ENCODE assay signal across 9 cellular contexts in the genomic region with DNA sequence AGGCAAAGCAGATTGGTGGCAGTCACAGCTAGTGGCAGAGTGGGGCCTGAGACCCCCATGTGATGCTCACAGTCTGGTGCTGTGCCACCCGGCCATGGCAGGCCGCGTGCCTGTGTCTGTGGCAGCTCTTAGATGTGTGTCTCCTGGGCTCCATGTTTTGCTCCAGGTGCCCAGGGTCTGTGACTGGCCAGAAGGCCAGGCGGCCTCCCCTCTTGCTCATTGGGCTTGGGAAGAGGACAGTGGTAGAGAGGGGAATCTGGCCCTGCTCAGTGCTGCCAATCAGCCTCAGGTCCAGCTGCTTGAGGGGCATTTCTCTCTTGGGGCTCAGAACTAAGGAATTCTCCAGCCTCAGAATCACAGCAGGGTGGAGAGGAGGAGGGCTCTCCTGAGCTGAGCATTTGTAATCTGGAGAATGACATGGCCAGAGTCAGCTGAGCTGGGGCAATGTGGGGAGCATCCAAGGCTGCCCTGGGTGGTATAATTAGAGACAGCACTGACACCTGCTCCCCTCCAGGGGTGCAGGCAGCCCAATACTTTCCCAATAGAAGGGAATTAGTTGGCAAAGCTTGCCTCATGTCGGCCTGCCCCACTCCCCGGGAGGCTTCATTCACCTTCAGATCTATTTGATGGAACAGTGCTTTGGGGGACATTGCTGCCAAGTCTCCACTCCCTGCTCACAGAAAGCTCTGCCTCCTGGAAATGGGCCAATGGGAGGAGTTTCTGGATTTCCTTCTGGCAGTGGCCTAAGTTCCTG. TPM values are rescaled to one million over a fixed set of nuclear protein-coding genes. Genes with fewer than 3 reads are reported as not detected.
A peak's percentile ranks its signal among the peaks of the same experiment; 100 is the strongest.
DNase-seq lines count a peak whose midpoint lies in the region; ATAC-seq and TF ChIP-seq lines count a peak whose summit lies in the region.
"Had no signal": no experiment of that assay in that cellular context is flagged by ENCODE, and none has a peak within 500 bp of the region (broad histone marks: within the 10 kb centered on the region; RNA-seq: fewer than 3 reads in every experiment).

No MANE protein-coding gene starts in this region.

- CTCF ChIA-PET in OCI-LY7 (lab: Charles Lee; ENCODE audit: unreplicated experiment) = interaction anchor here (0.5 kb wide), 1 partner anchor 128 kb away, joined by 3 read pairs; no protein-coding TSS in a partner anchor

- DNase-seq in EH (ENCODE audit: low read depth) (peak; percentile 80), NCI-H345 (lab: John Stamatoyannopoulos, UW) (peak; percentile 75), cerebellar cortex (ENCODE audit: low spot score) (peak; percentile 87), right lobe of liver (peak; percentile 42 to 73 (median 51)), thyroid gland (peak; percentile 93), OCI-LY7 (ENCODE audit: low spot score) (no peak), NCI-H1417 treated with DMSO at 0.1 percent for 48 hours (lab: John Stamatoyannopoulos, UW) (no peak)

- no peak overlapping the region for H2AFZ ChIP-seq in OCI-LY7 (ENCODE audit: low read length)

- H3K27ac ChIP-seq in right lobe of liver (no peak overlapping the region), thyroid gland (peak overlapping the region; percentile 29 to 44 (median 36)), OCI-LY7 (ENCODE audit: low read depth, low read length, poor library complexity, severe bottlenecking) (no peak overlapping the region)
- H3K27ac ChIP-seq: HL-60 had no signal

- ATAC-seq in right lobe of liver (peak; percentile 28 to 57 (median 44)), GM21447 (IDR thresholded peaks at IDR 0.05; ENCODE audit: unreplicated experiment) (no peak)

- H3K4me3 ChIP-seq in right lobe of liver = no peak overlapping the region
- H3K4me3 ChIP-seq in thyroid gland (replicated peaks in 1 of 3) = no peak overlapping the region
- no peak overlapping the region for H3K4me3 ChIP-seq in OCI-LY7 (ENCODE audit: low read depth, low read length, poor library complexity, severe bottlenecking)

- POLR2A ChIA-PET in OCI-LY7 (lab: Charles Lee) = no interaction called here

- TF ChIP-seq CTCF in right lobe of liver (IDR thresholded peaks at IDR 0.05) = no peak
- no peak for TF ChIP-seq CTCF in thyroid gland (IDR thresholded peaks at IDR 0.05)
- TF ChIP-seq CTCF in OCI-LY7 (conservative IDR thresholded peaks at IDR 0.05; ENCODE audit: low read length) = no peak

- H3K27me3 ChIP-seq in right lobe of liver = no peaks in the 10 kb centered on the region
- H3K27me3 ChIP-seq in thyroid gland = no peaks in the 10 kb centered on the region

- intact Hi-C loops in right lobe of liver (cut with DNase I) = no loop called here
- intact Hi-C loops in thyroid gland (cut with DNase I) = no loop called here
- intact Hi-C loops in OCI-LY7 (cut with micrococcal nuclease; ENCODE audit: unreplicated experiment) = no loop called here

- H3K4me1 ChIP-seq in right lobe of liver (peaks cover 0 to 22% (median 6%) of the 10 kb centered on the region in 4 donors), thyroid gland (peaks cover 12 to 20% of the 10 kb centered on the region in 2 donors), OCI-LY7 (ENCODE audit: insufficient read depth, low read length, poor library complexity, severe bottlenecking) (peaks cover 11% of the 10 kb centered on the region)

- no peaks in the 10 kb centered on the region for H4K20me1 ChIP-seq in OCI-LY7 (ENCODE audit: insufficient read depth, low read length)

- WGBS in right lobe of liver (ENCODE audit: insufficient coverage, low coverage, low lambda C conversion rate, missing lambda C conversion rate) = 29% methylated on average over 3 of the region's 6 CpGs
- WGBS in thyroid gland, 2 donors = 43 to 46% methylated on average over 6 of the region's 6 CpGs

- BruUV-seq in OCI-LY7 (replicated peaks; lab: Mats Ljungman, UMichigan) = no TSS peak

- H3K9me2 ChIP-seq in OCI-LY7 (ENCODE audit: insufficient read depth, low read length) = no peaks in the 10 kb centered on the region

- H3K36me3 ChIP-seq in right lobe of liver (peaks cover 12 to 25% (median 17%) of the 10 kb centered on the region in 4 donors), thyroid gland (peaks cover 16 to 20% of the 10 kb centered on the region in 2 donors), OCI-LY7 (ENCODE audit: insufficient read depth, low read length) (peaks cover 29% of the 10 kb centered on the region)

- no peaks in the 10 kb centered on the region for H3K9me3 ChIP-seq in right lobe of liver
- H3K9me3 ChIP-seq in thyroid gland = no peaks in the 10 kb centered on the region
- no peaks in the 10 kb centered on the region for H3K9me3 ChIP-seq in OCI-LY7 (ENCODE audit: low read length)

- no peaks in the 10 kb centered on the region for H3K79me2 ChIP-seq in OCI-LY7 (ENCODE audit: insufficient read depth, low read depth, low read length)

- TF ChIP-seq POLR2A in right lobe of liver (IDR thresholded peaks at IDR 0.05) = no peak
- TF ChIP-seq POLR2A in thyroid gland (IDR thresholded peaks at IDR 0.05) = no peak

- no peak overlapping the region for H3K4me2 ChIP-seq in OCI-LY7 (ENCODE audit: low read length)

RNA-seq across cellular contexts. Expression of a gene that starts 44.5 kb away (rescaled TPM):
- total RNA-seq in right lobe of liver (not detected), thyroid gland (not detected), OCI-LY7 (2022) (0.13 and 0.15 TPM in 2 replicates)
- total RNA-seq in OCI-LY7 (2014; rRNA removed; shearing (Covaris generic)) = not detected in 2 replicates

RNA-seq across cellular contexts. Expression of a gene that starts 52.9 kb away (rescaled TPM):
- total RNA-seq in right lobe of liver (100 to 1,000 TPM in 2 of 6 experiments, 10 to 100 TPM in 4; 52.2 to 124 (median 84.8) TPM), thyroid gland (10 to 100 TPM; 69.3 to 77.5 (median 71.1) TPM), OCI-LY7 (2022) (101 and 110 TPM in 2 replicates)
- 44.3 and 48.6 TPM in 2 replicates for total RNA-seq in OCI-LY7 (2014; rRNA removed; shearing (Covaris generic))

Comparison
In these comparisons a context has a peak if more than half of its experiments do, and no peak if none do; other contexts are left out.
1. DNase-seq: peak in EH (single experiment), NCI-H345 (single experiment), cerebellar cortex (single experiment), right lobe of liver (3 of 3) and thyroid gland (2 of 2); none in OCI-LY7 (single experiment) and NCI-H1417 treated with DMSO at 0.1 percent for 48 hours (single experiment).
2. H3K27ac ChIP-seq: peak in thyroid gland (3 of 3); none in right lobe of liver (0 of 3) and OCI-LY7 (single experiment).